1 cellular context compared by ENCODE assay signal in genomic region chr1:1619917-1620361, GRCh38.
TF ChIP-seq lines count a peak whose summit lies in the region.

No MANE protein-coding gene starts in this region.

TF ChIP-seq in HepG2, 621 proteins besides CTCF, POLR2A, EP300 and RAD21 (continued from another document):
- TF ChIP-seq NR2C2 (CRISPR knock-in tag; IDR thresholded peaks at IDR 0.05; ENCODE audit: borderline replicate concordance), result no peak
- TF ChIP-seq TOPORS (CRISPR knock-in tag; IDR thresholded peaks at IDR 0.05), result no peak
- no peak for TF ChIP-seq TEF (CRISPR knock-in tag; IDR thresholded peaks at IDR 0.05)
